Comparison of ENCODE assay signal across 1 cellular context in the genomic region with DNA sequence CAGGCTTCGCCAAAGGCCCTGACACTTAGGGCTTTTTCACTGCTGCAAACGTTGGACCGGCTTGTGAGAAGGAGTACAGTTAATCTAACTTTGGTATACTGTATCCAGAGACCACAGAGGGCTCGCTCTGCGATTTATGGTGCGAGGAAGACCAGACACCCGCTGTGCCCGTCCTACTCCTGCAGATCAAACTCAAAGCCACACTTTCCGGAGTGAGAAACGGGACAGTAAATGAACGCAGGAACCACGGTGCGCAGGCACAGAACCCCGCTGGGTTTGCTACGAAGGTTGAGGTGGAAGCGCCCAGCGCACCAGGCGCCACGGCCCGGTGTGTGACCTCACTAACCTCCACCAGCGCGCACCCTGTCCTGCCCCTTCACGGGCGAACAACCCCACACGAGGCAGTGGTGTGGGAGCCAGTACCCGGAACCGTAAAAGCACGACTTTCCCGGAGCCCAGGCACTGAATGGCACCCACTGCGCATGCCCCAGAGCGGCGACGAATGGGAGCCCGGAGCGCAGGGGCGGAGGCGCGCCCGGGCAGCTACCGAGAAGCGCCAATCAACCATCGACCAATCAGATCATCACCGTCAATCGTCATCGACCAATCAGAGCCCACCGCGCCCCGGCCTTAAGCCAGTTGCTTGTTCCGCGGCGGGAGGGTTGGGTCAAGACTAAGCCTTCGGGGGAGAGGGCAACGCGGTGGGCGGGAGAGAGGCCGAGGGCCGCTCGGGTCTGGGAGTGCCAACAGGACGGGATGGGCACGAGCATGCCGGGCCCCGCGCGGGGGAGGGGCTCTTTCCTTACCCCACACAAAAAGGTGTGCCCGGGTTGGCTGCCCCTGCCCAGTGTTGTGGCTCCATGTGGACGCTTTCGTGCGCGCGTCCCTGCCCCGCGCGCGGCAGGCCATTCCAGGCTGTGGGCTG.
A peak's percentile ranks its signal among the peaks of the same experiment; 100 is the strongest.
TF ChIP-seq lines count a peak whose summit lies in the region.

No MANE protein-coding gene starts in this region.

TF ChIP-seq in K562, 482 proteins besides CTCF, POLR2A, EP300 and RAD21 (continued from another document and continues in another):
- TF ChIP-seq, protein P1, sequence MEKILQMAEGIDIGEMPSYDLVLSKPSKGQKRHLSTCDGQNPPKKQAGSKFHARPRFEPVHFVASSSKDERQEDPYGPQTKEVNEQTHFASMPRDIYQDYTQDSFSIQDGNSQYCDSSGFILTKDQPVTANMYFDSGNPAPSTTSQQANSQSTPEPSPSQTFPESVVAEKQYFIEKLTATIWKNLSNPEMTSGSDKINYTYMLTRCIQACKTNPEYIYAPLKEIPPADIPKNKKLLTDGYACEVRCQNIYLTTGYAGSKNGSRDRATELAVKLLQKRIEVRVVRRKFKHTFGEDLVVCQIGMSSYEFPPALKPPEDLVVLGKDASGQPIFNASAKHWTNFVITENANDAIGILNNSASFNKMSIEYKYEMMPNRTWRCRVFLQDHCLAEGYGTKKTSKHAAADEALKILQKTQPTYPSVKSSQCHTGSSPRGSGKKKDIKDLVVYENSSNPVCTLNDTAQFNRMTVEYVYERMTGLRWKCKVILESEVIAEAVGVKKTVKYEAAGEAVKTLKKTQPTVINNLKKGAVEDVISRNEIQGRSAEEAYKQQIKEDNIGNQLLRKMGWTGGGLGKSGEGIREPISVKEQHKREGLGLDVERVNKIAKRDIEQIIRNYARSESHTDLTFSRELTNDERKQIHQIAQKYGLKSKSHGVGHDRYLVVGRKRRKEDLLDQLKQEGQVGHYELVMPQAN (IDR thresholded peaks at IDR 0.05; ENCODE audit: borderline replicate concordance): peak; percentile 15; the same call in 1 of the 2 replicates
- TF ChIP-seq ZFX (CRISPR knock-in tag; IDR thresholded peaks at IDR 0.05) (peak; percentile 39), ZNF12 (CRISPR knock-in tag; IDR thresholded peaks at IDR 0.05) (no peak), GATAD2B (IDR thresholded peaks at IDR 0.05; ENCODE audit: borderline replicate concordance) (no peak), RBFOX2 (IDR thresholded peaks at IDR 0.05; ENCODE audit: low read depth, low read length) (peak; percentile 94), TBP (optimal IDR thresholded peaks at IDR 0.05; ENCODE audit: low read depth, low read length) (peak; percentile 77), ZNF766 (CRISPR knock-in tag; conservative IDR thresholded peaks at IDR 0.05) (no peak), RBM22 (IDR thresholded peaks at IDR 0.05; ENCODE audit: low read depth, low read length, poor library complexity, severe bottlenecking) (no peak), GTF2A2 (tag; IDR thresholded peaks at IDR 0.05) (no peak), NCOA2 (IDR thresholded peaks at IDR 0.05; ENCODE audit: partially characterized antibody in 2 of 2) (no peak), JUNB (CRISPR knock-in tag; conservative IDR thresholded peaks at IDR 0.05) (no peak), ZNF140 (CRISPR knock-in tag; IDR thresholded peaks at IDR 0.05) (no peak), TAF7 (tag; IDR thresholded peaks at IDR 0.05) (0 out of 2 replicates have a peak, but pooled peaks have one; percentile 19), ELF2 (CRISPR knock-in tag; IDR thresholded peaks at IDR 0.05) (no peak), HCFC1 (IDR thresholded peaks at IDR 0.05; ENCODE audit: low read depth, low read length) (no peak; the same call in 1 of the 2 replicates), ZNF124 (CRISPR knock-in tag; IDR thresholded peaks at IDR 0.05) (no peak), CREB1 (IDR thresholded peaks at IDR 0.05) (no peak), CREB1 (CRISPR knock-in tag; IDR thresholded peaks at IDR 0.05) (no peak), ZNF41 (CRISPR knock-in tag; conservative IDR thresholded peaks at IDR 0.05) (no peak)
- TF ChIP-seq, protein P2, sequence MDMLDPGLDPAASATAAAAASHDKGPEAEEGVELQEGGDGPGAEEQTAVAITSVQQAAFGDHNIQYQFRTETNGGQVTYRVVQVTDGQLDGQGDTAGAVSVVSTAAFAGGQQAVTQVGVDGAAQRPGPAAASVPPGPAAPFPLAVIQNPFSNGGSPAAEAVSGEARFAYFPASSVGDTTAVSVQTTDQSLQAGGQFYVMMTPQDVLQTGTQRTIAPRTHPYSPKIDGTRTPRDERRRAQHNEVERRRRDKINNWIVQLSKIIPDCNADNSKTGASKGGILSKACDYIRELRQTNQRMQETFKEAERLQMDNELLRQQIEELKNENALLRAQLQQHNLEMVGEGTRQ (CRISPR knock-in tag; IDR thresholded peaks at IDR 0.05): no peak
- TF ChIP-seq, protein P3, sequence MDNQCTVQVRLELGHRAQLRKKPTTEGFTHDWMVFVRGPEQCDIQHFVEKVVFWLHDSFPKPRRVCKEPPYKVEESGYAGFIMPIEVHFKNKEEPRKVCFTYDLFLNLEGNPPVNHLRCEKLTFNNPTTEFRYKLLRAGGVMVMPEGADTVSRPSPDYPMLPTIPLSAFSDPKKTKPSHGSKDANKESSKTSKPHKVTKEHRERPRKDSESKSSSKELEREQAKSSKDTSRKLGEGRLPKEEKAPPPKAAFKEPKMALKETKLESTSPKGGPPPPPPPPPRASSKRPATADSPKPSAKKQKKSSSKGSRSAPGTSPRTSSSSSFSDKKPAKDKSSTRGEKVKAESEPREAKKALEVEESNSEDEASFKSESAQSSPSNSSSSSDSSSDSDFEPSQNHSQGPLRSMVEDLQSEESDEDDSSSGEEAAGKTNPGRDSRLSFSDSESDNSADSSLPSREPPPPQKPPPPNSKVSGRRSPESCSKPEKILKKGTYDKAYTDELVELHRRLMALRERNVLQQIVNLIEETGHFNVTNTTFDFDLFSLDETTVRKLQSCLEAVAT (IDR thresholded peaks at IDR 0.05): no peak
- TF ChIP-seq, protein P4, sequence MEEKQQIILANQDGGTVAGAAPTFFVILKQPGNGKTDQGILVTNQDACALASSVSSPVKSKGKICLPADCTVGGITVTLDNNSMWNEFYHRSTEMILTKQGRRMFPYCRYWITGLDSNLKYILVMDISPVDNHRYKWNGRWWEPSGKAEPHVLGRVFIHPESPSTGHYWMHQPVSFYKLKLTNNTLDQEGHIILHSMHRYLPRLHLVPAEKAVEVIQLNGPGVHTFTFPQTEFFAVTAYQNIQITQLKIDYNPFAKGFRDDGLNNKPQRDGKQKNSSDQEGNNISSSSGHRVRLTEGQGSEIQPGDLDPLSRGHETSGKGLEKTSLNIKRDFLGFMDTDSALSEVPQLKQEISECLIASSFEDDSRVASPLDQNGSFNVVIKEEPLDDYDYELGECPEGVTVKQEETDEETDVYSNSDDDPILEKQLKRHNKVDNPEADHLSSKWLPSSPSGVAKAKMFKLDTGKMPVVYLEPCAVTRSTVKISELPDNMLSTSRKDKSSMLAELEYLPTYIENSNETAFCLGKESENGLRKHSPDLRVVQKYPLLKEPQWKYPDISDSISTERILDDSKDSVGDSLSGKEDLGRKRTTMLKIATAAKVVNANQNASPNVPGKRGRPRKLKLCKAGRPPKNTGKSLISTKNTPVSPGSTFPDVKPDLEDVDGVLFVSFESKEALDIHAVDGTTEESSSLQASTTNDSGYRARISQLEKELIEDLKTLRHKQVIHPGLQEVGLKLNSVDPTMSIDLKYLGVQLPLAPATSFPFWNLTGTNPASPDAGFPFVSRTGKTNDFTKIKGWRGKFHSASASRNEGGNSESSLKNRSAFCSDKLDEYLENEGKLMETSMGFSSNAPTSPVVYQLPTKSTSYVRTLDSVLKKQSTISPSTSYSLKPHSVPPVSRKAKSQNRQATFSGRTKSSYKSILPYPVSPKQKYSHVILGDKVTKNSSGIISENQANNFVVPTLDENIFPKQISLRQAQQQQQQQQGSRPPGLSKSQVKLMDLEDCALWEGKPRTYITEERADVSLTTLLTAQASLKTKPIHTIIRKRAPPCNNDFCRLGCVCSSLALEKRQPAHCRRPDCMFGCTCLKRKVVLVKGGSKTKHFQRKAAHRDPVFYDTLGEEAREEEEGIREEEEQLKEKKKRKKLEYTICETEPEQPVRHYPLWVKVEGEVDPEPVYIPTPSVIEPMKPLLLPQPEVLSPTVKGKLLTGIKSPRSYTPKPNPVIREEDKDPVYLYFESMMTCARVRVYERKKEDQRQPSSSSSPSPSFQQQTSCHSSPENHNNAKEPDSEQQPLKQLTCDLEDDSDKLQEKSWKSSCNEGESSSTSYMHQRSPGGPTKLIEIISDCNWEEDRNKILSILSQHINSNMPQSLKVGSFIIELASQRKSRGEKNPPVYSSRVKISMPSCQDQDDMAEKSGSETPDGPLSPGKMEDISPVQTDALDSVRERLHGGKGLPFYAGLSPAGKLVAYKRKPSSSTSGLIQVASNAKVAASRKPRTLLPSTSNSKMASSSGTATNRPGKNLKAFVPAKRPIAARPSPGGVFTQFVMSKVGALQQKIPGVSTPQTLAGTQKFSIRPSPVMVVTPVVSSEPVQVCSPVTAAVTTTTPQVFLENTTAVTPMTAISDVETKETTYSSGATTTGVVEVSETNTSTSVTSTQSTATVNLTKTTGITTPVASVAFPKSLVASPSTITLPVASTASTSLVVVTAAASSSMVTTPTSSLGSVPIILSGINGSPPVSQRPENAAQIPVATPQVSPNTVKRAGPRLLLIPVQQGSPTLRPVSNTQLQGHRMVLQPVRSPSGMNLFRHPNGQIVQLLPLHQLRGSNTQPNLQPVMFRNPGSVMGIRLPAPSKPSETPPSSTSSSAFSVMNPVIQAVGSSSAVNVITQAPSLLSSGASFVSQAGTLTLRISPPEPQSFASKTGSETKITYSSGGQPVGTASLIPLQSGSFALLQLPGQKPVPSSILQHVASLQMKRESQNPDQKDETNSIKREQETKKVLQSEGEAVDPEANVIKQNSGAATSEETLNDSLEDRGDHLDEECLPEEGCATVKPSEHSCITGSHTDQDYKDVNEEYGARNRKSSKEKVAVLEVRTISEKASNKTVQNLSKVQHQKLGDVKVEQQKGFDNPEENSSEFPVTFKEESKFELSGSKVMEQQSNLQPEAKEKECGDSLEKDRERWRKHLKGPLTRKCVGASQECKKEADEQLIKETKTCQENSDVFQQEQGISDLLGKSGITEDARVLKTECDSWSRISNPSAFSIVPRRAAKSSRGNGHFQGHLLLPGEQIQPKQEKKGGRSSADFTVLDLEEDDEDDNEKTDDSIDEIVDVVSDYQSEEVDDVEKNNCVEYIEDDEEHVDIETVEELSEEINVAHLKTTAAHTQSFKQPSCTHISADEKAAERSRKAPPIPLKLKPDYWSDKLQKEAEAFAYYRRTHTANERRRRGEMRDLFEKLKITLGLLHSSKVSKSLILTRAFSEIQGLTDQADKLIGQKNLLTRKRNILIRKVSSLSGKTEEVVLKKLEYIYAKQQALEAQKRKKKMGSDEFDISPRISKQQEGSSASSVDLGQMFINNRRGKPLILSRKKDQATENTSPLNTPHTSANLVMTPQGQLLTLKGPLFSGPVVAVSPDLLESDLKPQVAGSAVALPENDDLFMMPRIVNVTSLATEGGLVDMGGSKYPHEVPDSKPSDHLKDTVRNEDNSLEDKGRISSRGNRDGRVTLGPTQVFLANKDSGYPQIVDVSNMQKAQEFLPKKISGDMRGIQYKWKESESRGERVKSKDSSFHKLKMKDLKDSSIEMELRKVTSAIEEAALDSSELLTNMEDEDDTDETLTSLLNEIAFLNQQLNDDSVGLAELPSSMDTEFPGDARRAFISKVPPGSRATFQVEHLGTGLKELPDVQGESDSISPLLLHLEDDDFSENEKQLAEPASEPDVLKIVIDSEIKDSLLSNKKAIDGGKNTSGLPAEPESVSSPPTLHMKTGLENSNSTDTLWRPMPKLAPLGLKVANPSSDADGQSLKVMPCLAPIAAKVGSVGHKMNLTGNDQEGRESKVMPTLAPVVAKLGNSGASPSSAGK (IDR thresholded peaks at IDR 0.05): peak; percentile 62
- TF ChIP-seq, protein P5, sequence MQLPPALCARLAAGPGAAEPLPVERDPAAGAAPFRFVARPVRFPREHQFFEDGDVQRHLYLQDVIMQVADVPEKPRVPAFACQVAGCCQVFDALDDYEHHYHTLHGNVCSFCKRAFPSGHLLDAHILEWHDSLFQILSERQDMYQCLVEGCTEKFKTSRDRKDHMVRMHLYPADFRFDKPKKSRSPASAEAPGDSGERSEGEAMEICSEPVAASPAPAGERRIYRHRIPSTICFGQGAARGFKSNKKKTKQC (CRISPR knock-in tag; IDR thresholded peaks at IDR 0.05): no peak
- TF ChIP-seq, protein P6, sequence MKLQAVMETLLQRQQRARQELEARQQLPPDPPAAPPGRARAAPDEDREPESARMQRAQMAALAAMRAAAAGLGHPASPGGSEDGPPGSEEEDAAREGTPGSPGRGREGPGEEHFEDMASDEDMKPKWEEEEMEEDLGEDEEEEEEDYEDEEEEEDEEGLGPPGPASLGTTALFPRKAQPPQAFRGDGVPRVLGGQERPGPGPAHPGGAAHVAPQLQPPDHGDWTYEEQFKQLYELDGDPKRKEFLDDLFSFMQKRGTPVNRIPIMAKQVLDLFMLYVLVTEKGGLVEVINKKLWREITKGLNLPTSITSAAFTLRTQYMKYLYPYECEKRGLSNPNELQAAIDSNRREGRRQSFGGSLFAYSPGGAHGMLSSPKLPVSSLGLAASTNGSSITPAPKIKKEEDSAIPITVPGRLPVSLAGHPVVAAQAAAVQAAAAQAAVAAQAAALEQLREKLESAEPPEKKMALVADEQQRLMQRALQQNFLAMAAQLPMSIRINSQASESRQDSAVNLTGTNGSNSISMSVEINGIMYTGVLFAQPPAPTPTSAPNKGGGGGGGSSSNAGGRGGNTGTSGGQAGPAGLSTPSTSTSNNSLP (IDR thresholded peaks at IDR 0.05; ENCODE audit: borderline replicate concordance, low read depth, low read length): no peak
- TF ChIP-seq, protein P7, sequence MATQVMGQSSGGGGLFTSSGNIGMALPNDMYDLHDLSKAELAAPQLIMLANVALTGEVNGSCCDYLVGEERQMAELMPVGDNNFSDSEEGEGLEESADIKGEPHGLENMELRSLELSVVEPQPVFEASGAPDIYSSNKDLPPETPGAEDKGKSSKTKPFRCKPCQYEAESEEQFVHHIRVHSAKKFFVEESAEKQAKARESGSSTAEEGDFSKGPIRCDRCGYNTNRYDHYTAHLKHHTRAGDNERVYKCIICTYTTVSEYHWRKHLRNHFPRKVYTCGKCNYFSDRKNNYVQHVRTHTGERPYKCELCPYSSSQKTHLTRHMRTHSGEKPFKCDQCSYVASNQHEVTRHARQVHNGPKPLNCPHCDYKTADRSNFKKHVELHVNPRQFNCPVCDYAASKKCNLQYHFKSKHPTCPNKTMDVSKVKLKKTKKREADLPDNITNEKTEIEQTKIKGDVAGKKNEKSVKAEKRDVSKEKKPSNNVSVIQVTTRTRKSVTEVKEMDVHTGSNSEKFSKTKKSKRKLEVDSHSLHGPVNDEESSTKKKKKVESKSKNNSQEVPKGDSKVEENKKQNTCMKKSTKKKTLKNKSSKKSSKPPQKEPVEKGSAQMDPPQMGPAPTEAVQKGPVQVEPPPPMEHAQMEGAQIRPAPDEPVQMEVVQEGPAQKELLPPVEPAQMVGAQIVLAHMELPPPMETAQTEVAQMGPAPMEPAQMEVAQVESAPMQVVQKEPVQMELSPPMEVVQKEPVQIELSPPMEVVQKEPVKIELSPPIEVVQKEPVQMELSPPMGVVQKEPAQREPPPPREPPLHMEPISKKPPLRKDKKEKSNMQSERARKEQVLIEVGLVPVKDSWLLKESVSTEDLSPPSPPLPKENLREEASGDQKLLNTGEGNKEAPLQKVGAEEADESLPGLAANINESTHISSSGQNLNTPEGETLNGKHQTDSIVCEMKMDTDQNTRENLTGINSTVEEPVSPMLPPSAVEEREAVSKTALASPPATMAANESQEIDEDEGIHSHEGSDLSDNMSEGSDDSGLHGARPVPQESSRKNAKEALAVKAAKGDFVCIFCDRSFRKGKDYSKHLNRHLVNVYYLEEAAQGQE (CRISPR knock-in tag; IDR thresholded peaks at IDR 0.05; ENCODE audit: low read depth): no peak
